ENCODE assay signal across 17 cellular contexts in genomic region chr10:133027480-133027879, GRCh38.
DNase-seq lines count a peak whose midpoint lies in the region; ATAC-seq and TF ChIP-seq lines count a peak whose summit lies in the region.
"Had no signal": no experiment of that assay in that cellular context is flagged by ENCODE, and none has a peak within 500 bp of the region (broad histone marks: within the 10 kb centered on the region; RNA-seq: fewer than 3 reads in every experiment).

No MANE protein-coding gene starts in this region.

- no peak overlapping the region for H4K91ac ChIP-seq in H9 (ENCODE audit: insufficient read length, low read depth, low read length)

- DNase-seq in H9, result no peak
- no peak for DNase-seq in WTC11 (ENCODE audit: low spot score)
- peak; percentile 29 for DNase-seq in neural progenitor cell (ENCODE audit: low spot score)
- DNase-seq in retina, result peak; percentile 49
- DNase-seq in upper lobe of right lung, result no peak
- no peak for DNase-seq in islet precursor cell
- no peak for DNase-seq in NCI-H69 (lab: John Stamatoyannopoulos, UW)
- DNase-seq: CD8-positive, alpha-beta T cell; DMS 273 treated with DMSO at 0.1 percent for 48 hours; DMS53; DND-41; EL had no signal

- POLR2A ChIA-PET in WTC11 (lab: Charles Lee), result no interaction called here

- H2AFZ ChIP-seq in H9 (ENCODE audit: low read length), result no peak overlapping the region
- no peak overlapping the region for H2AFZ ChIP-seq in neural progenitor cell (replicated peaks)

- H2BK12ac ChIP-seq in H9 (ENCODE audit: insufficient read length, low read depth, low read length), result no peak overlapping the region

- CTCF ChIA-PET in WTC11 (lab: Charles Lee), result no interaction called here

- H3T11ph ChIP-seq in H9 (ENCODE audit: low read length), result no peak overlapping the region

- TF ChIP-seq CTCF in H9 (conservative IDR thresholded peaks at IDR 0.05) (no peak), WTC11 (IDR thresholded peaks at IDR 0.05) (no peak), neural progenitor cell (IDR thresholded peaks at IDR 0.05) (no peak), upper lobe of right lung (IDR thresholded peaks at IDR 0.05) (no peak)

- H3K4me1 ChIP-seq in H9 (ENCODE audit: insufficient read depth, low read length) (no peaks in the 10 kb centered on the region), neural progenitor cell (peaks cover 27% of the 10 kb centered on the region), upper lobe of right lung (no peaks in the 10 kb centered on the region)
- H3K4me1 ChIP-seq: HAP-1 had no signal

- H4K20me1 ChIP-seq in H9 (ENCODE audit: control insufficient read depth, insufficient read depth, insufficient read length), result no peaks in the 10 kb centered on the region
- no peaks in the 10 kb centered on the region for H4K20me1 ChIP-seq in neural progenitor cell (ENCODE audit: low read depth)

- H3K23me2 ChIP-seq in H9 (ENCODE audit: insufficient read length, low read depth, low read length, poor library complexity, severe bottlenecking), result no peaks in the 10 kb centered on the region

- H3K9me3 Mint-ChIP-seq in H9, result peaks cover 0 to 2% of the 10 kb centered on the region in 2 experiments; a peak in 1 of 5 replicates
- H3K9me3 Mint-ChIP-seq in WTC11, result no peaks in the 10 kb centered on the region
- peaks cover 2% of the 10 kb centered on the region for H3K9me3 Mint-ChIP-seq in neural progenitor cell
- H3K9me3 Mint-ChIP-seq: CD8-positive, alpha-beta T cell had no signal

- H2BK120ac ChIP-seq in H9 (ENCODE audit: low read depth, low read length, poor library complexity, severe bottlenecking), result no peak overlapping the region

- H3K4me1 Mint-ChIP-seq in H9 (peaks cover 34 to 41% of the 10 kb centered on the region in 2 experiments), WTC11 (peaks cover 24% of the 10 kb centered on the region), neural progenitor cell (peaks cover 37% of the 10 kb centered on the region)
- H3K4me1 Mint-ChIP-seq: B cell had no signal

- H3K14ac ChIP-seq in H9 (ENCODE audit: insufficient read depth, low read length), result 0 out of 2 replicates have a peak overlapping the region, but pooled peaks have one; percentile 34

- no peaks in the 10 kb centered on the region for H3K36me3 ChIP-seq in neural progenitor cell
- H3K36me3 ChIP-seq in upper lobe of right lung, result no peaks in the 10 kb centered on the region
- H3K36me3 ChIP-seq: BLaER1 treated with 17β-estradiol and CSF1 and Interleukin-3, amounts not matched to agents 10 nM and 100 nM; HAP-1 had no signal

- ATAC-seq in WTC11, result no peak
- ATAC-seq in upper lobe of right lung, result no peak
- ATAC-seq: CD8-positive, alpha-beta T cell; GM12878 had no signal

- no peak overlapping the region for H2BK20ac ChIP-seq in H9 (ENCODE audit: low read depth, low read length, poor library complexity, severe bottlenecking)

- H3K23ac ChIP-seq in H9 (ENCODE audit: insufficient read length, low read depth, low read length), result no peak overlapping the region

- WGBS in H9 (ENCODE audit: extremely low coverage, insufficient read length, low lambda C conversion rate), result no CpG with 5 or more reads among the region's 13 CpGs

- H3K4me3 ChIP-seq in neural progenitor cell (no peak overlapping the region), upper lobe of right lung (no peak overlapping the region)
- H3K4me3 ChIP-seq: BLaER1 treated with 17β-estradiol and CSF1 and Interleukin-3, amounts not matched to agents 10 nM and 100 nM; GM12878; HAP-1 had no signal

- no peak overlapping the region for H3K18ac ChIP-seq in H9 (ENCODE audit: insufficient read length, low read depth, low read length)

- no peak overlapping the region for H3K9ac ChIP-seq in H9 (ENCODE audit: extremely low read depth, insufficient read length, low read length)
- H3K9ac ChIP-seq in neural progenitor cell, result no peak overlapping the region
- H3K9ac ChIP-seq: BLaER1 treated with 17β-estradiol and CSF1 and Interleukin-3, amounts not matched to agents 10 nM and 100 nM had no signal

- H2AK5ac ChIP-seq in H9 (ENCODE audit: insufficient read length, low read length), result no peak overlapping the region

- no peak overlapping the region for H3K27ac ChIP-seq in H9 (ENCODE audit: insufficient read length, low read depth, low read length)
- H3K27ac ChIP-seq in neural progenitor cell, result no peak overlapping the region
- no peak overlapping the region for H3K27ac ChIP-seq in upper lobe of right lung
- H3K27ac ChIP-seq: BLaER1 treated with 17β-estradiol and CSF1 and Interleukin-3, amounts not matched to agents 10 nM and 100 nM; HL-60 had no signal

- no peak overlapping the region for H4K5ac ChIP-seq in H9 (ENCODE audit: insufficient read length, low read depth, low read length)

- H3K4me3 Mint-ChIP-seq in H9, result no peak overlapping the region
- no peak overlapping the region for H3K4me3 Mint-ChIP-seq in WTC11
- no peak overlapping the region for H3K4me3 Mint-ChIP-seq in neural progenitor cell
- H3K4me3 Mint-ChIP-seq: B cell; CD8-positive, alpha-beta T cell had no signal

- H3K27me3 ChIP-seq in H9 (ENCODE audit: insufficient read depth, low read length), result no peaks in the 10 kb centered on the region
- peaks cover 71% of the 10 kb centered on the region for H3K27me3 ChIP-seq in neural progenitor cell
- H3K27me3 ChIP-seq in upper lobe of right lung, result peaks cover 23% of the 10 kb centered on the region

- H3K27me3 Mint-ChIP-seq in H9 (ENCODE audit: low read depth), result peaks cover 70% of the 10 kb centered on the region
- peaks cover 27% of the 10 kb centered on the region for H3K27me3 Mint-ChIP-seq in WTC11 (ENCODE audit: low read depth)
- H3K27me3 Mint-ChIP-seq in neural progenitor cell (ENCODE audit: insufficient read depth, low read depth), result peaks cover 25% of the 10 kb centered on the region

- no peaks in the 10 kb centered on the region for H3K79me1 ChIP-seq in H9 (ENCODE audit: insufficient read depth, low read depth, low read length, poor library complexity, severe bottlenecking)

- H2BK15ac ChIP-seq in H9 (ENCODE audit: low read depth, low read length), result no peak overlapping the region

- no peak overlapping the region for H3K56ac ChIP-seq in H9 (ENCODE audit: insufficient read length, low read depth, low read length)

- H3K9me3 ChIP-seq in H9 (ENCODE audit: control insufficient read depth, low read depth, low read length) (no peaks in the 10 kb centered on the region), neural progenitor cell (ENCODE audit: low read depth) (no peaks in the 10 kb centered on the region), upper lobe of right lung (no peaks in the 10 kb centered on the region)
- H3K9me3 ChIP-seq: BLaER1 treated with 17β-estradiol and CSF1 and Interleukin-3, amounts not matched to agents 10 nM and 100 nM; HAP-1 had no signal

- no peak overlapping the region for H3K4me2 ChIP-seq in H9 (ENCODE audit: insufficient read depth, insufficient read length, low read length)
- H3K4me2 ChIP-seq in neural progenitor cell, result peak overlapping the region; percentile 18
- H3K4me2 ChIP-seq: BLaER1 treated with 17β-estradiol and CSF1 and Interleukin-3, amounts not matched to agents 10 nM and 100 nM had no signal

- no peak overlapping the region for H3K4ac ChIP-seq in H9 (ENCODE audit: low read depth, low read length)

- H3K36me3 Mint-ChIP-seq in H9 (ENCODE audit: insufficient read depth in 1 of 3, low read depth in 3 of 3), result no peaks in the 10 kb centered on the region
- no peaks in the 10 kb centered on the region for H3K36me3 Mint-ChIP-seq in WTC11
- peaks cover 2% of the 10 kb centered on the region for H3K36me3 Mint-ChIP-seq in neural progenitor cell
- H3K36me3 Mint-ChIP-seq: CD8-positive, alpha-beta T cell had no signal

- intact Hi-C loops in upper lobe of right lung (cut with DNase I), result no loop called here

- H3K27ac Mint-ChIP-seq in H9, result no peak overlapping the region
- peak overlapping the region; percentile 68; the same call in 1 of the 2 replicates for H3K27ac Mint-ChIP-seq in WTC11
- peak overlapping the region; percentile 91 for H3K27ac Mint-ChIP-seq in neural progenitor cell
- H3K27ac Mint-ChIP-seq: B cell; CD8-positive, alpha-beta T cell had no signal

- H3K79me2 ChIP-seq in H9 (ENCODE audit: insufficient read depth, low read length) (no peaks in the 10 kb centered on the region), neural progenitor cell (ENCODE audit: low read depth) (no peaks in the 10 kb centered on the region)

- no peak overlapping the region for H4K8ac ChIP-seq in H9 (replicated peaks; ENCODE audit: insufficient read length, low read depth, low read length)

- H2BK5ac ChIP-seq in H9 (ENCODE audit: insufficient read length, low read length), result no peak overlapping the region

- no peaks in the 10 kb centered on the region for H3F3A ChIP-seq in neural progenitor cell (ENCODE audit: low read depth)

TF ChIP-seq in WTC11, 78 proteins besides CTCF, POLR2A, EP300 and RAD21:
- TF ChIP-seq NR1H2 (CRISPR knock-in tag; IDR thresholded peaks at IDR 0.05), result no peak
- TF ChIP-seq ZBTB43 (CRISPR knock-in tag; IDR thresholded peaks at IDR 0.05), result no peak
- no peak for TF ChIP-seq ATF1 (CRISPR knock-in tag; IDR thresholded peaks at IDR 0.05)
- TF ChIP-seq FOXJ3 (CRISPR knock-in tag; IDR thresholded peaks at IDR 0.05; ENCODE audit: borderline replicate concordance), result no peak
- TF ChIP-seq CBFB (CRISPR knock-in tag; IDR thresholded peaks at IDR 0.05; ENCODE audit: low read depth), result no peak
- no peak for TF ChIP-seq TP53 (CRISPR knock-in tag; IDR thresholded peaks at IDR 0.05)

Comparison
In these comparisons a context has a peak if more than half of its experiments do, and no peak if none do; other contexts are left out.
1. DNase-seq: peak in neural progenitor cell (single experiment) and retina (single experiment); none in H9 (single experiment), WTC11 (single experiment), upper lobe of right lung (single experiment), islet precursor cell (single experiment) and NCI-H69 (single experiment).
2. H3K27ac Mint-ChIP-seq: peak in WTC11 (single experiment) and neural progenitor cell (single experiment); none in H9 (0 of 3).